In genomic region chr2:43425659-43426058, GRCh38 we compare ENCODE assay signal across 11 cellular contexts.
A peak's percentile ranks its signal among the peaks of the same experiment; 100 is the strongest.
DNase-seq lines count a peak whose midpoint lies in the region; ATAC-seq and TF ChIP-seq lines count a peak whose summit lies in the region.
"Had no signal": no experiment of that assay in that cellular context is flagged by ENCODE, and none has a peak within 500 bp of the region (broad histone marks: within the 10 kb centered on the region; RNA-seq: fewer than 3 reads in every experiment).

No MANE protein-coding gene starts in this region.

- H3K36me3 ChIP-seq in CD8-positive, alpha-beta memory T cell (ENCODE audit: insufficient read depth, low read length): no peaks in the 10 kb centered on the region
- no peaks in the 10 kb centered on the region for H3K36me3 ChIP-seq in body of pancreas (replicated peaks in 1 of 2; ENCODE audit: insufficient read depth in 1 of 2, low read depth in 2 of 2)
- no peaks in the 10 kb centered on the region for H3K36me3 ChIP-seq in parathyroid adenoma (ENCODE audit: control insufficient read depth, insufficient read depth, low read length)

- H3K27me3 Mint-ChIP-seq in CD8-positive, alpha-beta memory T cell: no peaks in the 10 kb centered on the region
- H3K27me3 Mint-ChIP-seq in activated T-helper 2 cell treated with anti-CD3 and anti-CD28 coated beads, Interferon-gamma antibody, Interleukin-2, Interleukin-4, amounts not matched to agents 10 μg/mL and 5 μg/mL and 100 μg/mL, durations not matched to agents 14 hours and 24 hours and 36 hours (ENCODE audit: low read depth): no peaks in the 10 kb centered on the region

- H3K9me3 Mint-ChIP-seq in CD8-positive, alpha-beta memory T cell: no peaks in the 10 kb centered on the region
- no peaks in the 10 kb centered on the region for H3K9me3 Mint-ChIP-seq in activated T-helper 2 cell treated with anti-CD3 and anti-CD28 coated beads, Interferon-gamma antibody, Interleukin-2, Interleukin-4, amounts not matched to agents 10 μg/mL and 5 μg/mL and 100 μg/mL, durations not matched to agents 14 hours and 24 hours and 36 hours
- H3K9me3 Mint-ChIP-seq: H9; T-helper 1 cell treated with Interleukin-12 subunit alpha and Interleukin-12 subunit beta and Interleukin-4 antibody, amounts not matched to agents 30 μg/mL and 1 μg/mL, for 36 hours had no signal

- no peak for DNase-seq in CD8-positive, alpha-beta memory T cell
- DNase-seq in NAMALWA (ENCODE audit: low spot score) (peak; percentile 7), body of pancreas (no peak), GM19238 (ENCODE audit: insufficient read length, low spot score) (no peak)
- no peak for DNase-seq in activated T-helper 2 cell treated with anti-CD3 and anti-CD28 coated beads, Interferon-gamma antibody, Interleukin-2, Interleukin-4, amounts not matched to agents 10 μg/mL and 5 μg/mL and 100 μg/mL, durations not matched to agents 14 hours and 24 hours and 36 hours (ENCODE audit: low spot score)
- DNase-seq: effector CD4-positive, alpha-beta T cell; H9 had no signal

- CTCF ChIA-PET in CD8-positive, alpha-beta memory T cell (lab: Charles Lee): interaction anchor here (2.1 kb wide), 1 partner anchor 196 kb away, joined by 5 read pairs; no protein-coding TSS in a partner anchor

- H3K9ac ChIP-seq in parathyroid adenoma: no peak overlapping the region

- TF ChIP-seq POLR2A in body of pancreas (IDR thresholded peaks at IDR 0.05): no peak

- no peak overlapping the region for H2AFZ ChIP-seq in parathyroid adenoma

- H3K27ac ChIP-seq in CD8-positive, alpha-beta memory T cell (ENCODE audit: low read depth, low read length): no peak overlapping the region
- peak overlapping the region in 3 of 4 donors; percentile 63 to 79 (median 66) for H3K27ac ChIP-seq in body of pancreas
- peak overlapping the region; percentile 55 for H3K27ac ChIP-seq in parathyroid adenoma

- peaks cover 4 to 26% (median 8%) of the 10 kb centered on the region in 3 donors for H3K36me3 Mint-ChIP-seq in CD8-positive, alpha-beta memory T cell
- H3K36me3 Mint-ChIP-seq in activated T-helper 2 cell treated with anti-CD3 and anti-CD28 coated beads, Interferon-gamma antibody, Interleukin-2, Interleukin-4, amounts not matched to agents 10 μg/mL and 5 μg/mL and 100 μg/mL, durations not matched to agents 14 hours and 24 hours and 36 hours (ENCODE audit: low read depth): peaks cover 56% of the 10 kb centered on the region

- H3K4me1 ChIP-seq in CD8-positive, alpha-beta memory T cell (ENCODE audit: insufficient read depth, low read length): peaks cover 37% of the 10 kb centered on the region
- peaks cover 35% of the 10 kb centered on the region for H3K4me1 ChIP-seq in body of pancreas
- peaks cover 19% of the 10 kb centered on the region for H3K4me1 ChIP-seq in parathyroid adenoma

- ATAC-seq in body of pancreas (no peak), HG03460 (IDR thresholded peaks at IDR 0.05; ENCODE audit: unreplicated experiment) (no peak), GM18870 (IDR thresholded peaks at IDR 0.05; ENCODE audit: unreplicated experiment) (no peak)

- POLR2A ChIA-PET in CD8-positive, alpha-beta memory T cell (lab: Charles Lee): no interaction called here

- intact Hi-C loops in body of pancreas (cut with DNase I): no loop called here
- intact Hi-C loops in activated T-helper 2 cell treated with anti-CD3 and anti-CD28 coated beads, Interferon-gamma antibody, Interleukin-2, Interleukin-4, amounts not matched to agents 10 μg/mL and 5 μg/mL and 100 μg/mL, durations not matched to agents 14 hours and 24 hours and 36 hours (cut with micrococcal nuclease): loop anchor here (1.0 to 5.0 kb wide), 7 partner anchors 23 to 294 kb away; partner anchors contain the start of gene ZFP36L2

- H3K4me1 Mint-ChIP-seq in CD8-positive, alpha-beta memory T cell: peaks cover 35 to 45% (median 45%) of the 10 kb centered on the region in 3 donors
- peaks cover 38% of the 10 kb centered on the region for H3K4me1 Mint-ChIP-seq in activated T-helper 2 cell treated with anti-CD3 and anti-CD28 coated beads, Interferon-gamma antibody, Interleukin-2, Interleukin-4, amounts not matched to agents 10 μg/mL and 5 μg/mL and 100 μg/mL, durations not matched to agents 14 hours and 24 hours and 36 hours (ENCODE audit: low read depth)
- H3K4me1 Mint-ChIP-seq: H9 had no signal

- peak overlapping the region in 7 of 8 donors; percentile 24 to 85 (median 74) for H3K27ac Mint-ChIP-seq in CD8-positive, alpha-beta memory T cell
- H3K27ac Mint-ChIP-seq in activated T-helper 2 cell treated with anti-CD3 and anti-CD28 coated beads, Interferon-gamma antibody, Interleukin-2, Interleukin-4, amounts not matched to agents 10 μg/mL and 5 μg/mL and 100 μg/mL, durations not matched to agents 14 hours and 24 hours and 36 hours: no peak overlapping the region

- TF ChIP-seq CTCF in body of pancreas (IDR thresholded peaks at IDR 0.05) (no peak), parathyroid adenoma (IDR thresholded peaks at IDR 0.05) (no peak)

- H3K9me3 ChIP-seq in CD8-positive, alpha-beta memory T cell (ENCODE audit: low read length): no peaks in the 10 kb centered on the region
- peaks cover 0 to 3% (median 0%) of the 10 kb centered on the region in 3 donors for H3K9me3 ChIP-seq in body of pancreas
- H3K9me3 ChIP-seq in parathyroid adenoma (ENCODE audit: control insufficient read depth, low read length): no peaks in the 10 kb centered on the region

- H3K27me3 ChIP-seq in CD8-positive, alpha-beta memory T cell (ENCODE audit: insufficient read depth, low read length, poor library complexity, severe bottlenecking): no peaks in the 10 kb centered on the region
- H3K27me3 ChIP-seq in body of pancreas (no peaks in the 10 kb centered on the region), parathyroid adenoma (ENCODE audit: control insufficient read depth, insufficient read depth, low read length) (no peaks in the 10 kb centered on the region)

- no peak overlapping the region for H3K4me3 ChIP-seq in CD8-positive, alpha-beta memory T cell (ENCODE audit: low read length)
- no peak overlapping the region for H3K4me3 ChIP-seq in body of pancreas
- no peak overlapping the region for H3K4me3 ChIP-seq in parathyroid adenoma (ENCODE audit: low read depth, low read length)

- H3K4me2 ChIP-seq in parathyroid adenoma (ENCODE audit: low read length): no peak overlapping the region

- 83 to 95% methylated on average over 1 of the region's 1 CpG for WGBS in body of pancreas, 2 donors

- no peaks in the 10 kb centered on the region for H3K79me2 ChIP-seq in parathyroid adenoma

- H3K4me3 Mint-ChIP-seq in CD8-positive, alpha-beta memory T cell: peak overlapping the region in 4 of 7 donors; percentile 21 to 61 (median 27)
- no peak overlapping the region for H3K4me3 Mint-ChIP-seq in activated T-helper 2 cell treated with anti-CD3 and anti-CD28 coated beads, Interferon-gamma antibody, Interleukin-2, Interleukin-4, amounts not matched to agents 10 μg/mL and 5 μg/mL and 100 μg/mL, durations not matched to agents 14 hours and 24 hours and 36 hours (ENCODE audit: low read depth)
- H3K4me3 Mint-ChIP-seq: H9 had no signal
